In genomic region chr13:98580420-98580819, GRCh38 we compare ENCODE assay signal across 13 cellular contexts. TPM values are rescaled to one million over a fixed set of nuclear protein-coding genes. Genes with fewer than 3 reads are reported as not detected.
DNase-seq lines count a peak whose midpoint lies in the region; ATAC-seq and TF ChIP-seq lines count a peak whose summit lies in the region.
"Had no signal": no experiment of that assay in that cellular context is flagged by ENCODE, and none has a peak within 500 bp of the region (broad histone marks: within the 10 kb centered on the region; RNA-seq: fewer than 3 reads in every experiment).

No MANE protein-coding gene starts in this region.

- peaks cover 12% of the 10 kb centered on the region for H3K4me1 ChIP-seq in smooth muscle cell (ENCODE audit: low read depth)

- H3K27me3 Mint-ChIP-seq in T-helper 17 cell (no peaks in the 10 kb centered on the region), mesothelial cell of epicardium (ENCODE audit: low read depth) (no peaks in the 10 kb centered on the region)
- peaks cover 3% of the 10 kb centered on the region for H3K27me3 Mint-ChIP-seq in activated naive CD4-positive, alpha-beta T cell treated with anti-CD3 and anti-CD28 coated beads, Interleukin-2, amount 10 ng/mL, durations not matched to agents 7 days and 5 days
- H3K27me3 Mint-ChIP-seq: CD8-positive, alpha-beta memory T cell had no signal

- peaks cover 11% of the 10 kb centered on the region for H4K20me1 ChIP-seq in smooth muscle cell (ENCODE audit: low read depth)

- peak overlapping the region; percentile 3 for H3K4me3 Mint-ChIP-seq in T-helper 17 cell
- no peak overlapping the region for H3K4me3 Mint-ChIP-seq in mesothelial cell of epicardium
- H3K4me3 Mint-ChIP-seq in activated naive CD4-positive, alpha-beta T cell treated with anti-CD3 and anti-CD28 coated beads, Interleukin-2, amount 10 ng/mL, durations not matched to agents 7 days and 5 days, result no peak overlapping the region
- H3K4me3 Mint-ChIP-seq: CD14-positive monocyte, HFFc6 had no signal

- ATAC-seq in T-helper 17 cell, result no peak

- DNase-seq in T-helper 17 cell (no peak), mesothelial cell of epicardium (ENCODE audit: low spot score in 2 of 2, unreplicated experiment in 2 of 2) (no peak), smooth muscle cell (lab: John Stamatoyannopoulos, UW; ENCODE audit: unreplicated experiment) (no peak), substantia nigra (lab: John Stamatoyannopoulos, UW) (no peak), NCI-H1105 (lab: John Stamatoyannopoulos, UW) (no peak)
- DNase-seq in activated naive CD4-positive, alpha-beta T cell treated with anti-CD3 and anti-CD28 coated beads, Interleukin-2, amount 10 ng/mL, durations not matched to agents 7 days and 5 days, result no peak
- DNase-seq: Caco-2; CD8-positive, alpha-beta memory T cell; DND-41; GDM1; HCEC 1CT; HFFc6 had no signal

- WGBS in smooth muscle cell (ENCODE audit: low lambda C conversion rate), result 94% methylated on average over 2 of the region's 2 CpGs

- no peaks in the 10 kb centered on the region for H3K27me3 ChIP-seq in smooth muscle cell (ENCODE audit: low read depth)

- H3F3A ChIP-seq in smooth muscle cell (ENCODE audit: low read depth), result peaks cover 23% of the 10 kb centered on the region

- H3K36me3 Mint-ChIP-seq in T-helper 17 cell (ENCODE audit: low read depth) (no peaks in the 10 kb centered on the region), mesothelial cell of epicardium (no peaks in the 10 kb centered on the region)
- peaks cover 4% of the 10 kb centered on the region for H3K36me3 Mint-ChIP-seq in activated naive CD4-positive, alpha-beta T cell treated with anti-CD3 and anti-CD28 coated beads, Interleukin-2, amount 10 ng/mL, durations not matched to agents 7 days and 5 days

- H3K79me2 ChIP-seq in smooth muscle cell (ENCODE audit: low read depth), result peaks cover 10% of the 10 kb centered on the region

- H3K9me3 Mint-ChIP-seq in mesothelial cell of epicardium, result no peaks in the 10 kb centered on the region
- no peaks in the 10 kb centered on the region for H3K9me3 Mint-ChIP-seq in activated naive CD4-positive, alpha-beta T cell treated with anti-CD3 and anti-CD28 coated beads, Interleukin-2, amount 10 ng/mL, durations not matched to agents 7 days and 5 days
- H3K9me3 Mint-ChIP-seq: CD8-positive, alpha-beta memory T cell; HFFc6 had no signal

- no peaks in the 10 kb centered on the region for H3K36me3 ChIP-seq in smooth muscle cell (ENCODE audit: low read depth)

- CTCF ChIA-PET in activated naive CD4-positive, alpha-beta T cell treated with anti-CD3 and anti-CD28 coated beads, Interleukin-2, amount 10 ng/mL, durations not matched to agents 7 days and 5 days (lab: Charles Lee), result interaction anchor here (0.7 to 1.9 kb wide), 2 partner anchors 37 to 73 kb away, joined by 3 to 4 read pairs; no protein-coding TSS in a partner anchor

- H3K9ac ChIP-seq in smooth muscle cell (ENCODE audit: low read depth), result no peak overlapping the region

- H3K4me1 Mint-ChIP-seq in T-helper 17 cell, result peaks cover 11% of the 10 kb centered on the region
- peaks cover 66% of the 10 kb centered on the region for H3K4me1 Mint-ChIP-seq in mesothelial cell of epicardium
- H3K4me1 Mint-ChIP-seq in activated naive CD4-positive, alpha-beta T cell treated with anti-CD3 and anti-CD28 coated beads, Interleukin-2, amount 10 ng/mL, durations not matched to agents 7 days and 5 days, result peaks cover 8% of the 10 kb centered on the region

- no peak for TF ChIP-seq CTCF in mesothelial cell of epicardium (IDR thresholded peaks at IDR 0.05; ENCODE audit: unreplicated experiment)
- no peak for TF ChIP-seq CTCF in smooth muscle cell (IDR thresholded peaks at IDR 0.05; ENCODE audit: borderline replicate concordance, insufficient read depth, poor library complexity, severe bottlenecking)

- no peak overlapping the region for H3K4me2 ChIP-seq in smooth muscle cell

- H3K27ac Mint-ChIP-seq in T-helper 17 cell (peak overlapping the region; percentile 83), mesothelial cell of epicardium (peak overlapping the region; percentile 18)
- H3K27ac Mint-ChIP-seq in activated naive CD4-positive, alpha-beta T cell treated with anti-CD3 and anti-CD28 coated beads, Interleukin-2, amount 10 ng/mL, durations not matched to agents 7 days and 5 days, result no peak overlapping the region
- H3K27ac Mint-ChIP-seq: HFFc6 had no signal

- peak overlapping the region; percentile 93 for H3K27ac ChIP-seq in smooth muscle cell (ENCODE audit: low read depth)
- H3K27ac ChIP-seq in substantia nigra (ENCODE audit: low read depth, low read length, poor library complexity, severe bottlenecking), result no peak overlapping the region

- no peak overlapping the region for H2AFZ ChIP-seq in smooth muscle cell (ENCODE audit: low read depth)

- no peaks in the 10 kb centered on the region for H3K9me3 ChIP-seq in T-helper 17 cell (ENCODE audit: control insufficient read depth, low read length, poor library complexity, severe bottlenecking)
- no peaks in the 10 kb centered on the region for H3K9me3 ChIP-seq in smooth muscle cell (replicated peaks; ENCODE audit: low read depth)
- H3K9me3 ChIP-seq: Caco-2 had no signal

- H3K4me3 ChIP-seq in smooth muscle cell, result no peak overlapping the region

RNA-seq across cellular contexts. Expression of gene STK24, which starts 3.5 kb away (rescaled TPM):
- 100 to 1,000 TPM; 134 to 163 TPM for total RNA-seq in T-helper 17 cell
- 85.4 to 92.1 TPM (median 88.4 TPM) in 3 replicates for total RNA-seq in mesothelial cell of epicardium
- 76.6 and 89.1 TPM in 2 replicates for total RNA-seq in smooth muscle cell
- polyA plus RNA-seq in smooth muscle cell, result 80.2 and 105 TPM in 2 replicates
